ENCODE assay signal across 14 cellular contexts in the genomic region with DNA sequence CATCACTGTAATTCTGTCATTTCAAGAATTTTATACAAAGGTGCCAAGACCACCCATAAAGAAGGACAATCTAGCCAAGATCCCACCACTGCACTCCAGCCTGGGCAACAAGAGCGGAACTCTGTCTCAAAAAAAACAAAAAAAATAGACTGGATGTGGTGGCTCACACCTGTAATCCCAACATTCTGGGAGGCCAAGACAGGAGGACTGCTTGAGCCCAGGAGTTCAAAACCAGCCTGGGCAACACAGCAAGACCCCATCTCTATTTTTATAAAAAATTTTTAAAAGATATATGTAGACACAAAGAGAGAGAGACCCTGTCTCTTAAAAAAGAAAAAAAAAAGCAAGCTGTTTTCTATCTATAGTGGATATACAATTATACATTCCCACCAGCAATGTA.
"Had no signal": no experiment of that assay in that cellular context is flagged by ENCODE, and none has a peak within 500 bp of the region (broad histone marks: within the 10 kb centered on the region; RNA-seq: fewer than 3 reads in every experiment).

No MANE protein-coding gene starts in this region.

- H3K9me3 ChIP-seq: esophagus muscularis mucosa, lower lobe of right lung, mucosa of descending colon, right lobe of liver had no signal

- DNase-seq: activated CD4-positive, alpha-beta T cell treated with anti-CD3 and anti-CD28 coated beads, Interleukin-2, amount 50 U/mL, for 4 hours; activated CD4-positive, CD25-positive, alpha-beta regulatory T cell; activated naive CD4-positive, alpha-beta T cell; dorsolateral prefrontal cortex; glutamatergic neuron; left cardiac atrium; lower lobe of right lung; mucosa of descending colon; occipital lobe; stimulated activated naive B cell treated with anti-CD40 and anti-IgM and Interleukin-4, amounts not matched to agents 10 μg/mL and 1 μg/mL and 100 μg/mL, for 72 hours had no signal

- H3K27ac ChIP-seq: dorsolateral prefrontal cortex, esophagus muscularis mucosa, lower lobe of right lung, right lobe of liver had no signal

- H3K4me3 ChIP-seq: dorsolateral prefrontal cortex, esophagus muscularis mucosa, lower lobe of right lung, mucosa of descending colon, right lobe of liver had no signal

- H3K27me3 Mint-ChIP-seq: natural killer cell treated with Interleukin-12 subunit alpha and Interleukin-12 subunit beta and Interleukin-15 and Interleukin-18, amount 100 ng/mL, for 72 hours; progenitor cell of endocrine pancreas; stimulated activated naive B cell treated with anti-CD40 and anti-IgM and Interleukin-4, amounts not matched to agents 10 μg/mL and 1 μg/mL and 100 μg/mL, for 72 hours had no signal

- H3K4me3 Mint-ChIP-seq: natural killer cell treated with Interleukin-12 subunit alpha and Interleukin-12 subunit beta and Interleukin-15 and Interleukin-18, amount 100 ng/mL, for 72 hours; stimulated activated naive B cell treated with anti-CD40 and anti-IgM and Interleukin-4, amounts not matched to agents 10 μg/mL and 1 μg/mL and 100 μg/mL, for 72 hours had no signal

- H3K27ac Mint-ChIP-seq: progenitor cell of endocrine pancreas; stimulated activated naive B cell treated with anti-CD40 and anti-IgM and Interleukin-4, amounts not matched to agents 10 μg/mL and 1 μg/mL and 100 μg/mL, for 72 hours had no signal

- ATAC-seq: left cardiac atrium; lower lobe of right lung; mucosa of descending colon; natural killer cell treated with Interleukin-12 subunit alpha and Interleukin-12 subunit beta and Interleukin-15 and Interleukin-18, amount 100 ng/mL, for 72 hours; right lobe of liver had no signal

- H3K36me3 Mint-ChIP-seq: natural killer cell treated with Interleukin-12 subunit alpha and Interleukin-12 subunit beta and Interleukin-15 and Interleukin-18, amount 100 ng/mL, for 72 hours had no signal

- H3K27me3 ChIP-seq: dorsolateral prefrontal cortex, esophagus muscularis mucosa, right lobe of liver had no signal

- H3K9me3 Mint-ChIP-seq: natural killer cell treated with Interleukin-12 subunit alpha and Interleukin-12 subunit beta and Interleukin-15 and Interleukin-18, amount 100 ng/mL, for 72 hours; stimulated activated naive B cell treated with anti-CD40 and anti-IgM and Interleukin-4, amounts not matched to agents 10 μg/mL and 1 μg/mL and 100 μg/mL, for 72 hours had no signal
